In the genomic region with DNA sequence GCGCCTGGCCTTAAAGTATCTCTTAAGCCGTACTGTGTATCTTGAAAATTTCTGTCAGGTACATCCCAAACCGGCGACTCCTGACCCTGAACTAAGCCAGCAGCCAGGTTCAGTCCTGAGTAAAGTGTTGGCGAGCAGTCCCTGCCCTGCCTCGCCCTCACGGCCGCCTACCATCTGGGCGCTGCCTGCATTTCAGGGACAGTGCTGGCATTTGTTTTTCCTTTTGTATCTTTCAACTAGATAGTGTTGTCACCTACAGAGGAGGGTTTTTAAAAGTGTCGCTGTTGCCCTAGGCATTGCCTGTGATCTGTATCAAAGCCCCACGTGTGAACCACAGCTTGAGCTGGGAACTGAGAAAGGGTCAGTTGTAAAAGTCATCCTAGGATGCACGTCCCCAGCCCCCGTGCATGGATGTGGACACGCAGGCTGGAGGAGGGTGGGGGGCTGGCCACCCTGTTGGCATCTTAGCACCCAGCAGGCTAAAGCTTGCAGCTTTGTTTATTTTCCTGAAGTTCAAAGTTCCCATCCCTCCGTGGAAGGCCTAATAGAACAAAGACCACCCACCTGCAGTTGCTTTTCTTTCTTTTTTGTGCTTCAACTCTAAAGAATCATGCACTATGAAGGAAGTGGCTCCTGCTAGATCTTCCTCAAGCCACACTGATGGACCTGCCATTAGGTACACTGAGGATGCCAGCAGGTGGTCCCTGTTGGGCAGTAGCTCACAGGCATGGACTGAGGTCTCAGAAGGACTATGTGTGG, we compare ENCODE assay signal across 1 cellular context.
A peak's percentile ranks its signal among the peaks of the same experiment; 100 is the strongest.
TF ChIP-seq lines count a peak whose summit lies in the region.

No MANE protein-coding gene starts in this region.

TF ChIP-seq in HepG2, 621 proteins besides CTCF, POLR2A, EP300 and RAD21 (continued from another document and continues in another):
- 0 out of 2 replicates have a peak, but pooled peaks have one; percentile 16 for TF ChIP-seq ZNF281 (CRISPR knock-in tag; IDR thresholded peaks at IDR 0.05; ENCODE audit: borderline replicate concordance)
- TF ChIP-seq MXD3 (CRISPR knock-in tag; IDR thresholded peaks at IDR 0.05): no peak
- TF ChIP-seq CBX2 (IDR thresholded peaks at IDR 0.05; ENCODE audit: low read depth, low read length): no peak
- TF ChIP-seq CBX2 (CRISPR knock-in tag; IDR thresholded peaks at IDR 0.05; ENCODE audit: low read depth): no peak
- TF ChIP-seq ATM (IDR thresholded peaks at IDR 0.05; ENCODE audit: borderline replicate concordance): no peak
- no peak for TF ChIP-seq ZNF678 (CRISPR knock-in tag; IDR thresholded peaks at IDR 0.05)
- TF ChIP-seq, protein P1, sequence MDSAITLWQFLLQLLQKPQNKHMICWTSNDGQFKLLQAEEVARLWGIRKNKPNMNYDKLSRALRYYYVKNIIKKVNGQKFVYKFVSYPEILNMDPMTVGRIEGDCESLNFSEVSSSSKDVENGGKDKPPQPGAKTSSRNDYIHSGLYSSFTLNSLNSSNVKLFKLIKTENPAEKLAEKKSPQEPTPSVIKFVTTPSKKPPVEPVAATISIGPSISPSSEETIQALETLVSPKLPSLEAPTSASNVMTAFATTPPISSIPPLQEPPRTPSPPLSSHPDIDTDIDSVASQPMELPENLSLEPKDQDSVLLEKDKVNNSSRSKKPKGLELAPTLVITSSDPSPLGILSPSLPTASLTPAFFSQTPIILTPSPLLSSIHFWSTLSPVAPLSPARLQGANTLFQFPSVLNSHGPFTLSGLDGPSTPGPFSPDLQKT (CRISPR knock-in tag; IDR thresholded peaks at IDR 0.05; ENCODE audit: borderline replicate concordance): no peak
- no peak for TF ChIP-seq ZNF768 (CRISPR knock-in tag; IDR thresholded peaks at IDR 0.05)
- TF ChIP-seq ZNF496 (CRISPR knock-in tag; IDR thresholded peaks at IDR 0.05; ENCODE audit: insufficient replicate concordance): no peak
- no peak for TF ChIP-seq ZNF367 (CRISPR knock-in tag; IDR thresholded peaks at IDR 0.05; ENCODE audit: borderline replicate concordance)
- peak; percentile 89; the same call in 1 of the 2 replicates for TF ChIP-seq MTA1 (CRISPR knock-in tag; IDR thresholded peaks at IDR 0.05; ENCODE audit: borderline replicate concordance)
- no peak for TF ChIP-seq NONO (IDR thresholded peaks at IDR 0.05)
- no peak for TF ChIP-seq NONO (CRISPR knock-in tag; conservative IDR thresholded peaks at IDR 0.05)
- TF ChIP-seq, protein P2, sequence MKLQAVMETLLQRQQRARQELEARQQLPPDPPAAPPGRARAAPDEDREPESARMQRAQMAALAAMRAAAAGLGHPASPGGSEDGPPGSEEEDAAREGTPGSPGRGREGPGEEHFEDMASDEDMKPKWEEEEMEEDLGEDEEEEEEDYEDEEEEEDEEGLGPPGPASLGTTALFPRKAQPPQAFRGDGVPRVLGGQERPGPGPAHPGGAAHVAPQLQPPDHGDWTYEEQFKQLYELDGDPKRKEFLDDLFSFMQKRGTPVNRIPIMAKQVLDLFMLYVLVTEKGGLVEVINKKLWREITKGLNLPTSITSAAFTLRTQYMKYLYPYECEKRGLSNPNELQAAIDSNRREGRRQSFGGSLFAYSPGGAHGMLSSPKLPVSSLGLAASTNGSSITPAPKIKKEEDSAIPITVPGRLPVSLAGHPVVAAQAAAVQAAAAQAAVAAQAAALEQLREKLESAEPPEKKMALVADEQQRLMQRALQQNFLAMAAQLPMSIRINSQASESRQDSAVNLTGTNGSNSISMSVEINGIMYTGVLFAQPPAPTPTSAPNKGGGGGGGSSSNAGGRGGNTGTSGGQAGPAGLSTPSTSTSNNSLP (IDR thresholded peaks at IDR 0.05; ENCODE audit: low read depth, low read length): no peak
- TF ChIP-seq ZNF350 (CRISPR knock-in tag; IDR thresholded peaks at IDR 0.05; ENCODE audit: borderline replicate concordance, low read depth): no peak
- TF ChIP-seq ZIK1 (CRISPR knock-in tag; IDR thresholded peaks at IDR 0.05; ENCODE audit: borderline replicate concordance, low read depth): no peak
- no peak for TF ChIP-seq JUNB (CRISPR knock-in tag; IDR thresholded peaks at IDR 0.05; ENCODE audit: borderline replicate concordance)
- no peak for TF ChIP-seq ZNF234 (CRISPR knock-in tag; conservative IDR thresholded peaks at IDR 0.05)
- peak; percentile 62; the same call in 1 of the 2 replicates for TF ChIP-seq ZNF558 (CRISPR knock-in tag; IDR thresholded peaks at IDR 0.05; ENCODE audit: borderline replicate concordance)
- no peak for TF ChIP-seq ZBTB3 (CRISPR knock-in tag; IDR thresholded peaks at IDR 0.05; ENCODE audit: borderline replicate concordance, low read depth)
- TF ChIP-seq RARA (CRISPR knock-in tag; IDR thresholded peaks at IDR 0.05): peak; percentile 75
- TF ChIP-seq, protein P3, sequence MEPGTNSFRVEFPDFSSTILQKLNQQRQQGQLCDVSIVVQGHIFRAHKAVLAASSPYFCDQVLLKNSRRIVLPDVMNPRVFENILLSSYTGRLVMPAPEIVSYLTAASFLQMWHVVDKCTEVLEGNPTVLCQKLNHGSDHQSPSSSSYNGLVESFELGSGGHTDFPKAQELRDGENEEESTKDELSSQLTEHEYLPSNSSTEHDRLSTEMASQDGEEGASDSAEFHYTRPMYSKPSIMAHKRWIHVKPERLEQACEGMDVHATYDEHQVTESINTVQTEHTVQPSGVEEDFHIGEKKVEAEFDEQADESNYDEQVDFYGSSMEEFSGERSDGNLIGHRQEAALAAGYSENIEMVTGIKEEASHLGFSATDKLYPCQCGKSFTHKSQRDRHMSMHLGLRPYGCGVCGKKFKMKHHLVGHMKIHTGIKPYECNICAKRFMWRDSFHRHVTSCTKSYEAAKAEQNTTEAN (CRISPR knock-in tag; conservative IDR thresholded peaks at IDR 0.05): peak; percentile 83; the same call in 1 of the 2 replicates
- no peak for TF ChIP-seq ZNF660 (CRISPR knock-in tag; IDR thresholded peaks at IDR 0.05; ENCODE audit: borderline replicate concordance, low read depth)
- TF ChIP-seq ZNF326 (CRISPR knock-in tag; IDR thresholded peaks at IDR 0.05; ENCODE audit: borderline replicate concordance): no peak
- TF ChIP-seq JUN (CRISPR knock-in tag; IDR thresholded peaks at IDR 0.05): 0 out of 2 replicates have a peak, but pooled peaks have one; percentile 50
- no peak for TF ChIP-seq HOXA7 (CRISPR knock-in tag; IDR thresholded peaks at IDR 0.05)
- 0 out of 2 replicates have a peak, but pooled peaks have one; percentile 29 for TF ChIP-seq ZNF839 (CRISPR knock-in tag; IDR thresholded peaks at IDR 0.05; ENCODE audit: borderline replicate concordance)
- no peak for TF ChIP-seq ZNF138 (CRISPR knock-in tag; IDR thresholded peaks at IDR 0.05; ENCODE audit: low read depth)
- TF ChIP-seq ZNF746 (CRISPR knock-in tag; IDR thresholded peaks at IDR 0.05): no peak
- TF ChIP-seq ZNF883 (CRISPR knock-in tag; IDR thresholded peaks at IDR 0.05; ENCODE audit: not compliant biosample characterization): no peak
- no peak for TF ChIP-seq ZNF256 (CRISPR knock-in tag; conservative IDR thresholded peaks at IDR 0.05)
- peak; percentile 20; the same call in 1 of the 2 replicates for TF ChIP-seq POGZ (CRISPR knock-in tag; IDR thresholded peaks at IDR 0.05)
- TF ChIP-seq SMAD3 (CRISPR knock-in tag; IDR thresholded peaks at IDR 0.05): no peak; the same call in 1 of the 2 replicates
- no peak for TF ChIP-seq FIP1L1 (IDR thresholded peaks at IDR 0.05; ENCODE audit: borderline replicate concordance, insufficient read depth, low read depth, low read length)
- TF ChIP-seq ZNF589 (CRISPR knock-in tag; conservative IDR thresholded peaks at IDR 0.05): no peak
- TF ChIP-seq TGIF2 (CRISPR knock-in tag; IDR thresholded peaks at IDR 0.05): 0 out of 2 replicates have a peak, but pooled peaks have one; percentile 29
- no peak for TF ChIP-seq LBX2 (CRISPR knock-in tag; IDR thresholded peaks at IDR 0.05; ENCODE audit: borderline replicate concordance)
- no peak for TF ChIP-seq NCOA1 (CRISPR knock-in tag; IDR thresholded peaks at IDR 0.05)
- no peak for TF ChIP-seq MAFF (IDR thresholded peaks at IDR 0.05; ENCODE audit: low read depth, low read length)
- TF ChIP-seq, protein P4, sequence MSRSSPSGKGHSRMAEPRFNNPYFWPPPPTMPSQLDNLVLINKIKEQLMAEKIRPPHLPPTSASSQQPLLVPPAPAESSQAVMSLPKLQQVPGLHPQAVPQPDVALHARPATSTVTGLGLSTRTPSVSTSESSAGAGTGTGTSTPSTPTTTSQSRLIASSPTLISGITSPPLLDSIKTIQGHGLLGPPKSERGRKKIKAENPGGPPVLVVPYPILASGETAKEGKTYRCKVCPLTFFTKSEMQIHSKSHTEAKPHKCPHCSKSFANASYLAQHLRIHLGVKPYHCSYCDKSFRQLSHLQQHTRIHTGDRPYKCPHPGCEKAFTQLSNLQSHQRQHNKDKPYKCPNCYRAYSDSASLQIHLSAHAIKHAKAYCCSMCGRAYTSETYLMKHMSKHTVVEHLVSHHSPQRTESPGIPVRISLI (CRISPR knock-in tag; IDR thresholded peaks at IDR 0.05; ENCODE audit: borderline replicate concordance): no peak
- no peak for TF ChIP-seq ZNF772 (CRISPR knock-in tag; IDR thresholded peaks at IDR 0.05)
- no peak for TF ChIP-seq NFRKB (IDR thresholded peaks at IDR 0.05)
- peak; percentile 89 for TF ChIP-seq HDAC2 (CRISPR knock-in tag; IDR thresholded peaks at IDR 0.05)
- TF ChIP-seq CBFB (CRISPR knock-in tag; IDR thresholded peaks at IDR 0.05): no peak
- peak; percentile 74; the same call in 1 of the 2 replicates for TF ChIP-seq TARDBP (CRISPR knock-in tag; IDR thresholded peaks at IDR 0.05)
- TF ChIP-seq SNRNP70 (IDR thresholded peaks at IDR 0.05; ENCODE audit: low read depth, low read length): no peak
- TF ChIP-seq, protein P5, sequence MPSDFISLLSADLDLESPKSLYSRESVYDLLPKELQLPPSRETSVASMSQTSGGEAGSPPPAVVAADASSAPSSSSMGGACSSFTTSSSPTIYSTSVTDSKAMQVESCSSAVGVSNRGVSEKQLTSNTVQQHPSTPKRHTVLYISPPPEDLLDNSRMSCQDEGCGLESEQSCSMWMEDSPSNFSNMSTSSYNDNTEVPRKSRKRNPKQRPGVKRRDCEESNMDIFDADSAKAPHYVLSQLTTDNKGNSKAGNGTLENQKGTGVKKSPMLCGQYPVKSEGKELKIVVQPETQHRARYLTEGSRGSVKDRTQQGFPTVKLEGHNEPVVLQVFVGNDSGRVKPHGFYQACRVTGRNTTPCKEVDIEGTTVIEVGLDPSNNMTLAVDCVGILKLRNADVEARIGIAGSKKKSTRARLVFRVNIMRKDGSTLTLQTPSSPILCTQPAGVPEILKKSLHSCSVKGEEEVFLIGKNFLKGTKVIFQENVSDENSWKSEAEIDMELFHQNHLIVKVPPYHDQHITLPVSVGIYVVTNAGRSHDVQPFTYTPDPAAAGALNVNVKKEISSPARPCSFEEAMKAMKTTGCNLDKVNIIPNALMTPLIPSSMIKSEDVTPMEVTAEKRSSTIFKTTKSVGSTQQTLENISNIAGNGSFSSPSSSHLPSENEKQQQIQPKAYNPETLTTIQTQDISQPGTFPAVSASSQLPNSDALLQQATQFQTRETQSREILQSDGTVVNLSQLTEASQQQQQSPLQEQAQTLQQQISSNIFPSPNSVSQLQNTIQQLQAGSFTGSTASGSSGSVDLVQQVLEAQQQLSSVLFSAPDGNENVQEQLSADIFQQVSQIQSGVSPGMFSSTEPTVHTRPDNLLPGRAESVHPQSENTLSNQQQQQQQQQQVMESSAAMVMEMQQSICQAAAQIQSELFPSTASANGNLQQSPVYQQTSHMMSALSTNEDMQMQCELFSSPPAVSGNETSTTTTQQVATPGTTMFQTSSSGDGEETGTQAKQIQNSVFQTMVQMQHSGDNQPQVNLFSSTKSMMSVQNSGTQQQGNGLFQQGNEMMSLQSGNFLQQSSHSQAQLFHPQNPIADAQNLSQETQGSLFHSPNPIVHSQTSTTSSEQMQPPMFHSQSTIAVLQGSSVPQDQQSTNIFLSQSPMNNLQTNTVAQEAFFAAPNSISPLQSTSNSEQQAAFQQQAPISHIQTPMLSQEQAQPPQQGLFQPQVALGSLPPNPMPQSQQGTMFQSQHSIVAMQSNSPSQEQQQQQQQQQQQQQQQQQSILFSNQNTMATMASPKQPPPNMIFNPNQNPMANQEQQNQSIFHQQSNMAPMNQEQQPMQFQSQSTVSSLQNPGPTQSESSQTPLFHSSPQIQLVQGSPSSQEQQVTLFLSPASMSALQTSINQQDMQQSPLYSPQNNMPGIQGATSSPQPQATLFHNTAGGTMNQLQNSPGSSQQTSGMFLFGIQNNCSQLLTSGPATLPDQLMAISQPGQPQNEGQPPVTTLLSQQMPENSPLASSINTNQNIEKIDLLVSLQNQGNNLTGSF (CRISPR knock-in tag; IDR thresholded peaks at IDR 0.05): no peak
- TF ChIP-seq LCORL (IDR thresholded peaks at IDR 0.05): no peak
- TF ChIP-seq LCORL (CRISPR knock-in tag; IDR thresholded peaks at IDR 0.05): peak; percentile 87; the same call in 1 of the 2 replicates
- peak; percentile 54; the same call in 1 of the 2 replicates for TF ChIP-seq DPF2 (CRISPR knock-in tag; IDR thresholded peaks at IDR 0.05; ENCODE audit: borderline replicate concordance, low read depth)
- no peak for TF ChIP-seq ATF3 (CRISPR knock-in tag; IDR thresholded peaks at IDR 0.05)
- TF ChIP-seq SNAI1 (CRISPR knock-in tag; IDR thresholded peaks at IDR 0.05; ENCODE audit: borderline replicate concordance): 0 out of 2 replicates have a peak, but pooled peaks have one; percentile 47
- no peak for TF ChIP-seq REL (CRISPR knock-in tag; conservative IDR thresholded peaks at IDR 0.05)
- TF ChIP-seq KDM6A (CRISPR knock-in tag; IDR thresholded peaks at IDR 0.05; ENCODE audit: low read depth): peak; percentile 50; the same call in 1 of the 2 replicates
